24 cellular contexts compared by ENCODE assay signal in the genomic region with DNA sequence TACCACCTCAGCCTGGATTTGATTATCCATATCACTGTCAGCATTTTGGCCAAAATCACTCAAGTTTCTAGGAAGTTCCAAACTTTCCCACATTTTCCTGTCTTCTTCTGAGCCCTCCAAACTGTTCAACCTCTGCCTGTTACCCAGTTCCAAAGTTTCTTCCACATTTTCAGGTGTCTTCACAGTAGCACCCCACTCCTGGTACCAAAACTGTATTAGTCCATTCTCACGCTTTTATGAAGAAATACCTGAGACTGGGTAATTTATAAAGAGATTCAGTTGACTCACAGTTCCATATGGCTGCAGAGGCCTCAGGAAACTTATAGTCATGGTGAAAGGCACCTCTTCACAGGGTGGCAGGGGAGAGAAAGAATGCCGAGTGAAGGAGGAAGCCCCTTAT. TPM values are rescaled to one million over a fixed set of nuclear protein-coding genes. Genes with fewer than 3 reads are reported as not detected.
A peak's percentile ranks its signal among the peaks of the same experiment; 100 is the strongest.
DNase-seq lines count a peak whose midpoint lies in the region; ATAC-seq, FAIRE-seq and TF ChIP-seq lines count a peak whose summit lies in the region.
"Had no signal": no experiment of that assay in that cellular context is flagged by ENCODE, and none has a peak within 500 bp of the region (broad histone marks: within the 10 kb centered on the region; RNA-seq: fewer than 3 reads in every experiment).

No MANE protein-coding gene starts in this region.

- H3K4me3 ChIP-seq in K562 (no peak overlapping the region), Peyer's patch (no peak overlapping the region), upper lobe of left lung (no peak overlapping the region), mucosa of descending colon (no peak overlapping the region)
- H3K4me3 ChIP-seq: BLaER1, GM12878 had no signal

- peaks cover 4% of the 10 kb centered on the region for H3K4me1 Mint-ChIP-seq in endothelial cell (ENCODE audit: unreplicated experiment)
- H3K4me1 Mint-ChIP-seq: CD14-positive monocyte had no signal

- POLR2A ChIA-PET in K562 (lab: Yijun Ruan, JAX), result interaction anchor here (0.7 kb wide), 1 partner anchor 62 kb away, joined by 3 read pairs; no protein-coding TSS in a partner anchor

- ATAC-seq in K562, result no peak
- ATAC-seq in upper lobe of left lung (ENCODE audit: low FRiP score in 2 of 2), result no peak
- no peak for ATAC-seq in mucosa of descending colon
- ATAC-seq: GM12878 had no signal

- H3K36me3 ChIP-seq in K562 (ENCODE audit: control insufficient read depth, insufficient read depth, low read length) (peaks cover 48% of the 10 kb centered on the region), Peyer's patch (peaks cover 0 to 80% (median 0%) of the 10 kb centered on the region in 3 donors), upper lobe of left lung (peaks cover 6 to 82% (median 38%) of the 10 kb centered on the region in 4 donors), mucosa of descending colon (ENCODE audit: low read depth) (no peaks in the 10 kb centered on the region)

- intact Hi-C loops in K562 (cut with micrococcal nuclease) (no loop called here), mucosa of descending colon (cut with DNase I, micrococcal nuclease) (no loop called here)

- TF ChIP-seq EP300 in K562 (IDR thresholded peaks at IDR 0.05; ENCODE audit: low read length) (no peak), upper lobe of left lung (IDR thresholded peaks at IDR 0.05) (no peak)

- H2AFZ ChIP-seq in K562 (ENCODE audit: low read depth, low read length), result no peak overlapping the region

- 94% methylated on average over 2 of the region's 2 CpGs for WGBS in K562 (ENCODE audit: insufficient coverage, low coverage, missing lambda C conversion rate)
- 97 to 100% methylated on average over 2 of the region's 2 CpGs for WGBS in upper lobe of left lung, 2 donors

- peaks cover 19% of the 10 kb centered on the region for H3K9me3 Mint-ChIP-seq in endothelial cell (ENCODE audit: unreplicated experiment)

- H3K27me3 ChIP-seq in K562 (ENCODE audit: control insufficient read depth in 2 of 2, insufficient read depth in 2 of 2, low read length in 2 of 2) (no peaks in the 10 kb centered on the region), Peyer's patch (no peaks in the 10 kb centered on the region), upper lobe of left lung (no peaks in the 10 kb centered on the region)
- H3K27me3 ChIP-seq: BE2C, BLaER1 had no signal

- no peaks in the 10 kb centered on the region for H3K9me1 ChIP-seq in K562 (ENCODE audit: control insufficient read depth, insufficient read depth, low read length)

- TF ChIP-seq POLR2A in K562 (conservative IDR thresholded peaks at IDR 0.05), result no peak
- TF ChIP-seq POLR2A in Peyer's patch (IDR thresholded peaks at IDR 0.05), result no peak
- TF ChIP-seq POLR2A in upper lobe of left lung (IDR thresholded peaks at IDR 0.05), result no peak

- H3K9ac ChIP-seq in K562 (ENCODE audit: insufficient read depth in 1 of 2, low read depth in 2 of 2, low read length in 2 of 2), result no peak overlapping the region
- H3K9ac ChIP-seq: BLaER1 had no signal

- DNase-seq in K562 (ENCODE audit: extremely low read depth in 1 of 4, low spot score in 3 of 4) (no peak), endothelial cell (ENCODE audit: low spot score) (no peak), Peyer's patch (no peak), upper lobe of left lung (no peak), mucosa of descending colon (no peak)
- DNase-seq: 8988T; ACHN; BE2C; C1 segment of cervical spinal cord; CD4-positive, alpha-beta memory T cell; CD4-positive, CD25-positive, alpha-beta regulatory T cell; CD8-positive, alpha-beta memory T cell; COR-L47; DMS 273 treated with DMSO at 0.1 percent for 48 hours; DMS153; DMS79; EL; GDM1 had no signal

- FAIRE-seq in K562 (lab: Jason Lieb, UNC), result no peak
- FAIRE-seq: A204.1, GM12892, GM18507 had no signal

- peaks cover 0 to 10% of the 10 kb centered on the region in 2 experiments; a peak in 3 of 5 replicates for H3K4me1 ChIP-seq in K562 (replicated peaks in 1 of 2; ENCODE audit: control insufficient read depth in 2 of 2, insufficient read depth in 2 of 2, low read length in 2 of 2)
- no peaks in the 10 kb centered on the region for H3K4me1 ChIP-seq in Peyer's patch
- no peaks in the 10 kb centered on the region for H3K4me1 ChIP-seq in upper lobe of left lung
- H3K4me1 ChIP-seq in mucosa of descending colon (ENCODE audit: low read depth), result no peaks in the 10 kb centered on the region
- H3K4me1 ChIP-seq: BE2C, BLaER1 had no signal

- no TSS peak for BruUV-seq in K562 (replicated peaks; lab: Mats Ljungman, UMichigan)

- H3K9me3 ChIP-seq in K562 (replicated peaks; ENCODE audit: control insufficient read depth, insufficient read depth, low read depth, low read length) (peaks cover 26% of the 10 kb centered on the region), Peyer's patch (peaks cover 0 to 13% (median 7%) of the 10 kb centered on the region in 4 donors), upper lobe of left lung (peaks cover 0 to 21% (median 13%) of the 10 kb centered on the region in 4 donors), mucosa of descending colon (peaks cover 9% of the 10 kb centered on the region)

- TF ChIP-seq CTCF in K562 (IDR thresholded peaks at IDR 0.05 in 2 of 3, conservative IDR thresholded peaks at IDR 0.05 in 1 of 3; ENCODE audit: insufficient read depth in 2 of 3, low read depth in 1 of 3, low read length in 3 of 3) (no peak), endothelial cell (IDR thresholded peaks at IDR 0.05; ENCODE audit: unreplicated experiment) (no peak), Peyer's patch (IDR thresholded peaks at IDR 0.05) (no peak), upper lobe of left lung (IDR thresholded peaks at IDR 0.05) (no peak), mucosa of descending colon (IDR thresholded peaks at IDR 0.05) (no peak)

- TF ChIP-seq RAD21 in K562 (CRISPR knock-in tag; conservative IDR thresholded peaks at IDR 0.05 in 1 of 2, IDR thresholded peaks at IDR 0.05 in 1 of 2), result no peak

- no peak overlapping the region for H3K27ac ChIP-seq in K562 (ENCODE audit: extremely low read depth, low read depth, low read length)
- H3K27ac ChIP-seq in Peyer's patch, result no peak overlapping the region
- H3K27ac ChIP-seq in upper lobe of left lung, result no peak overlapping the region
- H3K27ac ChIP-seq: BLaER1 had no signal

- peak overlapping the region; percentile 84 for H3K4me3 Mint-ChIP-seq in endothelial cell (ENCODE audit: unreplicated experiment)
- H3K4me3 Mint-ChIP-seq: CD14-positive monocyte; CD4-positive, alpha-beta memory T cell; CD4-positive, CD25-positive, alpha-beta regulatory T cell; CD8-positive, alpha-beta memory T cell had no signal

- H3K36me3 Mint-ChIP-seq in endothelial cell (ENCODE audit: low read depth, unreplicated experiment), result peaks cover 81% of the 10 kb centered on the region

- no peak overlapping the region for H3K27ac Mint-ChIP-seq in endothelial cell (ENCODE audit: unreplicated experiment)
- H3K27ac Mint-ChIP-seq: CD8-positive, alpha-beta memory T cell had no signal

- in situ Hi-C loops in K562 (cut with MboI), result no loop called here

- no peaks in the 10 kb centered on the region for H3K79me2 ChIP-seq in K562 (ENCODE audit: control insufficient read depth, insufficient read depth, low read length)

- no peak overlapping the region for H3K4me2 ChIP-seq in K562 (ENCODE audit: insufficient read depth, low read length)
- H3K4me2 ChIP-seq: BLaER1 had no signal

- CTCF ChIA-PET in K562 (lab: Yijun Ruan, JAX; ENCODE audit: low intra/inter-chr PET ratio), result no interaction called here

- H4K20me1 ChIP-seq in K562 (replicated peaks; ENCODE audit: control insufficient read depth, insufficient read depth, low read length), result no peaks in the 10 kb centered on the region
- H4K20me1 ChIP-seq: BLaER1 had no signal

- no peaks in the 10 kb centered on the region for H3K27me3 Mint-ChIP-seq in endothelial cell (ENCODE audit: unreplicated experiment)
- H3K27me3 Mint-ChIP-seq: CD4-positive, alpha-beta memory T cell; CD4-positive, CD25-positive, alpha-beta regulatory T cell had no signal

TF ChIP-seq in K562, 482 proteins besides CTCF, POLR2A, EP300 and RAD21:
- TF ChIP-seq TOE1 (IDR thresholded peaks at IDR 0.05; ENCODE audit: borderline replicate concordance) (no peak), TOE1 (CRISPR knock-in tag; IDR thresholded peaks at IDR 0.05; ENCODE audit: borderline replicate concordance, low read depth) (no peak), CBX3 (IDR thresholded peaks at IDR 0.05; ENCODE audit: borderline replicate concordance in 1 of 2, low read length in 2 of 2) (peak in 1 of 2 experiments; percentile 82; a peak in 2 of 3 replicates), ZNF41 (CRISPR knock-in tag; conservative IDR thresholded peaks at IDR 0.05) (no peak), ZNF707 (CRISPR knock-in tag; conservative IDR thresholded peaks at IDR 0.05) (peak; percentile 99), TRIM28 (IDR thresholded peaks at IDR 0.05) (peak; percentile 78; the same call in 1 of the 2 replicates)

RNA-seq across cellular contexts. Expression of a gene that starts 39.4 kb away (rescaled TPM):
- 22.7 and 94.8 TPM in 2 replicates for total RNA-seq in K562 (2011; cell fraction: chromatin; rRNA removed; ENCODE audit: low replicate concordance)
- total RNA-seq in K562 (2011; cell fraction: nucleolus; rRNA removed), result 11.3 and 13.7 TPM in 2 replicates
- total RNA-seq in K562 (2011; cell fraction: nucleoplasm; rRNA removed), result 36.6 and 53.6 TPM in 2 replicates
- 33.1 TPM in 2 replicates for total RNA-seq in K562 (2014; rRNA removed)
- total RNA-seq in K562 (2014; rRNA removed; fragmentation: Illumina TruSeq; extraction: Trizol), result 52.1 and 56.7 TPM in 2 replicates
- 45.8 and 52.5 TPM in 2 replicates for total RNA-seq in K562 (2015; rRNA removed; fragmentation: Illumina TruSeq; extraction: Trizol)
- total RNA-seq in K562 (2021), result 32.5 and 34.6 TPM in 2 replicates
- polyA plus RNA-seq in K562 (2011; rRNA removed), result 39.4 and 50.2 TPM in 2 replicates
- polyA plus RNA-seq in K562 (2011; cell fraction: cytosol; rRNA removed), result 3.7 and 9.6 TPM in 2 replicates
- polyA plus RNA-seq in K562 (2011; cell fraction: nucleus; rRNA removed), result 12.0 and 19.1 TPM in 2 replicates
- polyA plus RNA-seq in K562 (2012), result 36.1 and 66.5 TPM in 2 replicates
- 35.0 and 40.0 TPM in 2 replicates for polyA plus RNA-seq in K562 (2014; fragmentation: Illumina TruSeq; extraction: Trizol)
- 10 to 100 TPM; 34.2 to 34.9 TPM for polyA plus RNA-seq in K562 (2014; fragmentation: Nextera tagmentation; extraction: Ambion mirVana)
- polyA plus RNA-seq in K562 (2014; rRNA removed), result 39.2 and 52.3 TPM in 2 replicates
- 63.6 and 65.3 TPM in 2 replicates for polyA minus RNA-seq in K562 (2011; rRNA and poly(A)+ RNA removed)
- polyA minus RNA-seq in K562 (2011; cell fraction: cytosol; rRNA and poly(A)+ RNA removed), result 11.5 and 14.8 TPM in 2 replicates
- polyA minus RNA-seq in K562 (2011; cell fraction: nucleus; rRNA and poly(A)+ RNA removed), result 40.7 and 83.0 TPM in 2 replicates
- 44.8 TPM for total RNA-seq in endothelial cell (ENCODE audit: unreplicated experiment)
- total RNA-seq in Peyer's patch, result 100 to 1,000 TPM in 1 of 4 donors, 10 to 100 TPM in 3; 51.3 to 106 (median 64.2) TPM
- total RNA-seq in upper lobe of left lung, result 10 to 100 TPM; 41.8 to 84.1 (median 55.8) TPM
- 10 to 100 TPM; 50.8 to 71.4 (median 66.1) TPM for total RNA-seq in mucosa of descending colon
